Comparison of ENCODE assay signal across 8 cellular contexts in genomic region chr3:186567072-186567921, GRCh38. TPM values are rescaled to one million over a fixed set of nuclear protein-coding genes. Genes with fewer than 3 reads are reported as not detected.
A peak's percentile ranks its signal among the peaks of the same experiment; 100 is the strongest.
DNase-seq lines count a peak whose midpoint lies in the region; ATAC-seq and TF ChIP-seq lines count a peak whose summit lies in the region.

A gene with protein sequence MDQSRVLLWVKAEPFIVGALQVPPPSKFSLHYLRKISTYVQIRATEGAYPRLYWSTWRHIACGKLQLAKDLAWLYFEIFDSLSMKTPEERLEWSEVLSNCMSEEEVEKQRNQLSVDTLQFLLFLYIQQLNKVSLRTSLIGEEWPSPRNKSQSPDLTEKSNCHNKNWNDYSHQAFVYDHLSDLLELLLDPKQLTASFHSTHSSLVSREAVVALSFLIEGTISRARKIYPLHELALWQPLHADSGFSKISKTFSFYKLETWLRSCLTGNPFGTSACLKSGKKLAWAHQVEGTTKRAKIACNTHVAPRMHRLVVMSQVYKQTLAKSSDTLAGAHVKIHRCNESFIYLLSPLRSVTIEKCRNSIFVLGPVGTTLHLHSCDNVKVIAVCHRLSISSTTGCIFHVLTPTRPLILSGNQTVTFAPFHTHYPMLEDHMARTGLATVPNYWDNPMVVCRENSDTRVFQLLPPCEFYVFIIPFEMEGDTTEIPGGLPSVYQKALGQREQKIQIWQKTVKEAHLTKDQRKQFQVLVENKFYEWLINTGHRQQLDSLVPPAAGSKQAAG (minus strand): TSS chr3:186567339. CDS start chr3:186564329, 3,010 bp downstream.

- CTCF ChIA-PET in A673 (lab: Charles Lee) = no interaction called here

- H3K4me2 ChIP-seq in skeletal muscle satellite cell (ENCODE audit: low read length) = peak within 1 kb of the TSS; percentile 89

- TF ChIP-seq CTCF in A673 (conservative IDR thresholded peaks at IDR 0.05; ENCODE audit: low read depth, low read length) = no peak
- TF ChIP-seq CTCF in VCaP (conservative IDR thresholded peaks at IDR 0.05) = no peak

- H3K9me3 ChIP-seq in A673 (ENCODE audit: low read depth, low read length, poor library complexity, severe bottlenecking) = no peaks in the 10 kb centered on the region
- no peaks in the 10 kb centered on the region for H3K9me3 ChIP-seq in iPS-18a (ENCODE audit: control insufficient read depth, low read depth, low read length)
- H3K9me3 ChIP-seq in skeletal muscle satellite cell (replicated peaks; ENCODE audit: low read length) = no peaks in the 10 kb centered on the region

- H3K4me1 ChIP-seq in A673 (ENCODE audit: insufficient read depth, low read length, poor library complexity, severe bottlenecking) = peaks cover 15% of the 10 kb centered on the region
- H3K4me1 ChIP-seq in iPS-18a (ENCODE audit: control insufficient read depth, low read depth, low read length) = peaks cover 12% of the 10 kb centered on the region
- H3K4me1 ChIP-seq in skeletal muscle satellite cell (ENCODE audit: control insufficient read depth, insufficient read depth, low read length) = peaks cover 19% of the 10 kb centered on the region

- no peaks in the 10 kb centered on the region for H3K27me3 ChIP-seq in A673 (replicated peaks; ENCODE audit: insufficient read depth, low read depth, low read length, poor library complexity)
- H3K27me3 ChIP-seq in iPS-18a (ENCODE audit: control insufficient read depth, insufficient read depth, low read length) = no peaks in the 10 kb centered on the region
- no peaks in the 10 kb centered on the region for H3K27me3 ChIP-seq in skeletal muscle satellite cell (ENCODE audit: control insufficient read depth, insufficient read depth, low read length)

- H3K27ac ChIP-seq in A673 (ENCODE audit: low read depth, low read length, poor library complexity, severe bottlenecking) (peak within 1 kb of the TSS; percentile 85), VCaP (peak within 1 kb of the TSS; percentile 81), iPS-18a (ENCODE audit: low read length) (peak within 1 kb of the TSS; percentile 48)

- BruUV-seq in A673 (replicated peaks; lab: Mats Ljungman, UMichigan) = no TSS peak

- POLR2A ChIA-PET in A673 (lab: Charles Lee; ENCODE audit: low non-redundant PET) = interaction anchor here (0.7 kb wide), 1 partner anchor 17 kb away, joined by 3 read pairs; no protein-coding TSS in a partner anchor

- intact Hi-C loops in A673 (cut with micrococcal nuclease; ENCODE audit: unreplicated experiment) = loop anchor here (10.0 kb wide), 1 partner anchor 462 kb away; the partner anchor contains the start of gene ETV5

- DNase-seq in A673 (ENCODE audit: low spot score) (peak; percentile 91), NCI-H2171 (lab: John Stamatoyannopoulos, UW) (peak; percentile 76), T47D (ENCODE audit: low read depth in 1 of 2, low spot score in 1 of 2) (peak; percentile 82 to 98)

- H3K4me3 ChIP-seq in A673 (ENCODE audit: low read depth, low read length, poor library complexity, severe bottlenecking) = peak within 1 kb of the TSS; percentile 91
- peak within 1 kb of the TSS; percentile 91 for H3K4me3 ChIP-seq in iPS-18a (ENCODE audit: low read length)
- peak within 1 kb of the TSS; percentile 96 for H3K4me3 ChIP-seq in skeletal muscle satellite cell (ENCODE audit: low read length)

- H3K36me3 ChIP-seq in A673 (ENCODE audit: insufficient read depth, low read length, poor library complexity, severe bottlenecking) = peaks cover 4% of the 10 kb centered on the region
- peaks cover under 1% of the 10 kb centered on the region for H3K36me3 ChIP-seq in iPS-18a (ENCODE audit: control insufficient read depth, low read depth, low read length)
- H3K36me3 ChIP-seq in skeletal muscle satellite cell (ENCODE audit: insufficient read depth, low read length) = peaks cover under 1% of the 10 kb centered on the region

- ATAC-seq in GM18867 (IDR thresholded peaks at IDR 0.05; ENCODE audit: unreplicated experiment) (peak; percentile 50), HG03097 (IDR thresholded peaks at IDR 0.05; ENCODE audit: low FRiP score, unreplicated experiment) (peak; percentile 43)

- H3K9ac ChIP-seq in iPS-18a (ENCODE audit: low read length) = peak within 1 kb of the TSS; percentile 74
- H3K9ac ChIP-seq in skeletal muscle satellite cell (ENCODE audit: low read depth, low read length) = peak within 1 kb of the TSS; percentile 88

- in situ Hi-C loops in T47D (cut with HindIII; ENCODE audit: low pct_unique_long_range_greater_than_20kb, low sequenced_read_pairs) = no loop called here

RNA-seq across cellular contexts. Expression of the gene that starts here (rescaled TPM):
- 19.4 and 20.1 TPM in 2 replicates for total RNA-seq in A673 (2021)
- total RNA-seq in skeletal muscle satellite cell (2012; rRNA removed) = 11.4 and 17.5 TPM in 2 replicates

Comparison
In these comparisons a context has a peak if more than half of its experiments do, and no peak if none do; other contexts are left out.
1. Peak in every context shown above with its lines: DNase-seq, ATAC-seq, H3K4me3 ChIP-seq and H3K27ac ChIP-seq.